ENCODE assay signal across 9 cellular contexts in the genomic region with DNA sequence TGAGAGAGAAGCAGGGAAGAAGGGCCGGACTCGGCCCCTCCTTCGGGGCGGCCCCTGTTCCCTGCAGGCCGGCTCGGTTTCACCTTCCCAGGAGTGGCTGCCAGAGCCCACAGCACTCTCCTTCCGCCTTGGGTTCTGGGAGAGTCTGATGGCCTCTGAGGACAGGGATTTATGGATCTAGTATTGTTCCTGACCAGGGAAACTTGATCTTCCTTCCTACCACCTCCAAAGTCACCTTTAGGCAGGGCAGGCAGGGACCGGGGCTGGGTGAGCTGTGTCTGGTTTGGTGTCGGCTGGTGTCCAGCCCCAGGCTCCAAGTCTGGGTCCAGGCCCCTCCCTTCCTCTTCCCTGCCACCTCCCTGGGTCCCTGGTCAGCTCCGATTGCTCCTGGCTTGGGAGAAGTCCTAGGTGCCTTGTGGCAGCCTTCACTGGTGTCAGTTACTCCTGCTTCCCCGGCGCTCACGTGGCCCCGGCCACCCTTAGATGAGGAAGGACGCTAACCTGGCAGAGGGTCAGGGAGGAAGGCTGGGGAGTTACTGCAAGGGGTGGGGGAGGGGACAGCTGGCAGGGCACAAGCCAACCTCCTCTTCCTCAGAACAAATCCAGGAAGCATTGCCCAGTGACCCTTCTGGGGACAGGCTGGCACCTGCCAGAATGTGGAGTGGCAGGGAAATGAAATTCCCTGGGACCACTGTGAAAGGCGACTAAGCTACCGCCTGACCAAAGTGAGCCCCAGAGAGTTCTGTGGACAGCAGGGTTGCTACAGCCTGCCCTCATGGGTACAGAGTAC. TPM values are rescaled to one million over a fixed set of nuclear protein-coding genes. Genes with fewer than 3 reads are reported as not detected.
DNase-seq lines count a peak whose midpoint lies in the region; ATAC-seq and TF ChIP-seq lines count a peak whose summit lies in the region.
"Had no signal": no experiment of that assay in that cellular context is flagged by ENCODE, and none has a peak within 500 bp of the region (broad histone marks: within the 10 kb centered on the region; RNA-seq: fewer than 3 reads in every experiment).

No MANE protein-coding gene starts in this region.

- BruUV-seq in A673 (replicated peaks; lab: Mats Ljungman, UMichigan), result no TSS peak

- intact Hi-C loops in A673 (cut with micrococcal nuclease; ENCODE audit: unreplicated experiment) (no loop called here), ascending aorta (cut with DNase I) (no loop called here)

- CTCF ChIA-PET in A673 (lab: Charles Lee), result no interaction called here

- peaks cover 1% of the 10 kb centered on the region for H3K36me3 ChIP-seq in A673 (ENCODE audit: insufficient read depth, low read length, poor library complexity, severe bottlenecking)
- peaks cover 5% of the 10 kb centered on the region; the same call in 1 of the 2 replicates for H3K36me3 ChIP-seq in HUES64 (ENCODE audit: insufficient read depth, low read length)
- H3K36me3 ChIP-seq in ascending aorta, result peaks cover 0 to 13% of the 10 kb centered on the region in 2 donors

- H3K4me1 ChIP-seq in A673 (ENCODE audit: insufficient read depth, low read length, poor library complexity, severe bottlenecking) (peaks cover 21% of the 10 kb centered on the region), HUES64 (ENCODE audit: insufficient read depth, low read length) (peaks cover 31% of the 10 kb centered on the region), ascending aorta (peaks cover 8 to 12% of the 10 kb centered on the region in 2 donors)

- H3K9me3 ChIP-seq in A673 (ENCODE audit: low read depth, low read length, poor library complexity, severe bottlenecking), result no peaks in the 10 kb centered on the region
- no peaks in the 10 kb centered on the region for H3K9me3 ChIP-seq in HUES64 (ENCODE audit: insufficient read depth, low read depth, low read length)
- H3K9me3 ChIP-seq in ascending aorta, result no peaks in the 10 kb centered on the region

- TF ChIP-seq CTCF in A673 (conservative IDR thresholded peaks at IDR 0.05; ENCODE audit: low read depth, low read length) (no peak), ascending aorta (IDR thresholded peaks at IDR 0.05) (no peak)

- H3K9ac ChIP-seq in HUES64 (ENCODE audit: low read depth, low read length), result 0 out of 2 replicates have a peak overlapping the region, but pooled peaks have one; percentile 5

- WGBS in HUES64, result 72% methylated on average over 17 of the region's 17 CpGs

- H3K4me3 ChIP-seq in A673 (ENCODE audit: low read depth, low read length, poor library complexity, severe bottlenecking) (no peak overlapping the region), HUES64 (ENCODE audit: low read length) (no peak overlapping the region), ascending aorta (peak overlapping the region in 1 of 2 donors; percentile 18)

- POLR2A ChIA-PET in A673 (lab: Charles Lee; ENCODE audit: low non-redundant PET), result no interaction called here

- H3K27ac ChIP-seq in A673 (ENCODE audit: low read depth, low read length, poor library complexity, severe bottlenecking) (peak overlapping the region; percentile 79), HUES64 (ENCODE audit: low read depth, low read length) (peak overlapping the region; percentile 89), ascending aorta (peak overlapping the region; percentile 74 to 80)

- no peak for ATAC-seq in GM18909 (IDR thresholded peaks at IDR 0.05; ENCODE audit: poor library complexity, unreplicated experiment)

- H3K27me3 ChIP-seq in A673 (replicated peaks; ENCODE audit: insufficient read depth, low read depth, low read length, poor library complexity) (no peaks in the 10 kb centered on the region), HUES64 (ENCODE audit: insufficient read depth, low read length) (no peaks in the 10 kb centered on the region), ascending aorta (no peaks in the 10 kb centered on the region)

- DNase-seq in A673 (ENCODE audit: low spot score) (no peak), ascending aorta (ENCODE audit: low spot score in 2 of 2) (no peak), midbrain (lab: John Stamatoyannopoulos, UW) (peak; percentile 56), NCI-H524 (lab: John Stamatoyannopoulos, UW) (no peak), T1000 (lab: John Stamatoyannopoulos, UW) (no peak)
- DNase-seq in stimulated activated CD4-positive, alpha-beta T cell treated with anti-CD3 and anti-CD28 coated beads, Interleukin-4, amount 100 ng/mL, for 24 hours, result no peak

RNA-seq across cellular contexts. Expression of a gene that starts 18.8 kb away (rescaled TPM):
- total RNA-seq in A673 (2021) (19.5 and 23.1 TPM in 2 replicates), ascending aorta (3.3 TPM)
- 9.2 TPM for polyA plus RNA-seq in HUES64 (2013, experiment 1 of 2)
- polyA plus RNA-seq in HUES64 (2013, experiment 2 of 2), result 10.0 TPM

RNA-seq across cellular contexts. Expression of a gene that starts 35.0 kb away (rescaled TPM):
- 62.4 and 65.4 TPM in 2 replicates for total RNA-seq in A673 (2021)
- polyA plus RNA-seq in HUES64 (2013, experiment 1 of 2), result 46.5 TPM
- 48.3 TPM for polyA plus RNA-seq in HUES64 (2013, experiment 2 of 2)
- 35.0 TPM for total RNA-seq in ascending aorta

RNA-seq across cellular contexts. Expression of a gene that starts 40.7 kb away (rescaled TPM):
- total RNA-seq in A673 (2021) (not detected in 2 replicates), ascending aorta (not detected)
- not detected for polyA plus RNA-seq in HUES64 (2013, experiment 1 of 2)
- not detected for polyA plus RNA-seq in HUES64 (2013, experiment 2 of 2)
- polyA plus RNA-seq: neural cell had no signal

RNA-seq across cellular contexts. Expression of a gene that starts 44.3 kb away (rescaled TPM):
- total RNA-seq in A673 (2021) (5.4 and 6.0 TPM in 2 replicates), ascending aorta (4.2 TPM)
- 5.1 TPM for polyA plus RNA-seq in HUES64 (2013, experiment 1 of 2)
- 7.7 TPM for polyA plus RNA-seq in HUES64 (2013, experiment 2 of 2)

RNA-seq across cellular contexts. Expression of a gene that starts 49.1 kb away (rescaled TPM):
- total RNA-seq in A673 (2021), result not detected in 2 replicates
- polyA plus RNA-seq in HUES64 (2013, experiment 1 of 2), result 0.80 TPM
- 1.6 TPM for polyA plus RNA-seq in HUES64 (2013, experiment 2 of 2)
- total RNA-seq in ascending aorta, result 12.9 TPM
- polyA plus RNA-seq: neural cell had no signal
